1 cellular context compared by ENCODE assay signal in genomic region chr14:53152627-53152908, GRCh38.
A peak's percentile ranks its signal among the peaks of the same experiment; 100 is the strongest.
TF ChIP-seq lines count a peak whose summit lies in the region.

No MANE protein-coding gene starts in this region.

TF ChIP-seq in WTC11, 78 proteins besides CTCF, POLR2A, EP300 and RAD21 (continued from another document):
- no peak for TF ChIP-seq E2F1 (CRISPR knock-in tag; IDR thresholded peaks at IDR 0.05)
- TF ChIP-seq PRDM15 (CRISPR knock-in tag; IDR thresholded peaks at IDR 0.05) = no peak
- no peak for TF ChIP-seq ATF1 (CRISPR knock-in tag; IDR thresholded peaks at IDR 0.05)
- no peak for TF ChIP-seq NFE2L1 (CRISPR knock-in tag; IDR thresholded peaks at IDR 0.05)
- peak; percentile 3; the same call in 1 of the 2 replicates for TF ChIP-seq ZNF317 (CRISPR knock-in tag; IDR thresholded peaks at IDR 0.05; ENCODE audit: borderline replicate concordance, low read depth)
- no peak for TF ChIP-seq ZNF532 (CRISPR knock-in tag; IDR thresholded peaks at IDR 0.05; ENCODE audit: borderline replicate concordance)
- TF ChIP-seq SOX15 (CRISPR knock-in tag; IDR thresholded peaks at IDR 0.05) = no peak
- TF ChIP-seq STAT6 (CRISPR knock-in tag; conservative IDR thresholded peaks at IDR 0.05; ENCODE audit: low read depth) = no peak
- TF ChIP-seq ZNF263 (CRISPR knock-in tag; IDR thresholded peaks at IDR 0.05; ENCODE audit: low read depth) = no peak
- no peak for TF ChIP-seq FOXJ3 (CRISPR knock-in tag; IDR thresholded peaks at IDR 0.05; ENCODE audit: borderline replicate concordance)
- TF ChIP-seq OVOL2 (CRISPR knock-in tag; IDR thresholded peaks at IDR 0.05; ENCODE audit: borderline replicate concordance) = no peak
- TF ChIP-seq USF1 (CRISPR knock-in tag; IDR thresholded peaks at IDR 0.05) = no peak
- no peak for TF ChIP-seq ZNF416 (CRISPR knock-in tag; IDR thresholded peaks at IDR 0.05)
- TF ChIP-seq SMAD3 (CRISPR knock-in tag; IDR thresholded peaks at IDR 0.05; ENCODE audit: borderline replicate concordance) = no peak
- no peak for TF ChIP-seq JUN (CRISPR knock-in tag; IDR thresholded peaks at IDR 0.05)
- TF ChIP-seq FOXK1 (CRISPR knock-in tag; IDR thresholded peaks at IDR 0.05) = 0 out of 2 replicates have a peak, but pooled peaks have one; percentile 10
- TF ChIP-seq HMGXB4 (CRISPR knock-in tag; IDR thresholded peaks at IDR 0.05) = no peak
- no peak for TF ChIP-seq NR3C1 (CRISPR knock-in tag; conservative IDR thresholded peaks at IDR 0.05; ENCODE audit: low read depth)
- TF ChIP-seq NR1H2 (CRISPR knock-in tag; IDR thresholded peaks at IDR 0.05) = no peak
- no peak for TF ChIP-seq RELA (CRISPR knock-in tag; IDR thresholded peaks at IDR 0.05; ENCODE audit: borderline replicate concordance)
- TF ChIP-seq FOXP1 (CRISPR knock-in tag; IDR thresholded peaks at IDR 0.05; ENCODE audit: borderline replicate concordance) = no peak
- no peak for TF ChIP-seq RORB (CRISPR knock-in tag; IDR thresholded peaks at IDR 0.05)
- no peak for TF ChIP-seq GTF2I (CRISPR knock-in tag; conservative IDR thresholded peaks at IDR 0.05)
- TF ChIP-seq CDX4 (CRISPR knock-in tag; IDR thresholded peaks at IDR 0.05; ENCODE audit: borderline replicate concordance) = no peak
TF ChIP-seq in WTC11: peak in this region for 5.
